Comparison of ENCODE assay signal across 9 cellular contexts in the genomic region with DNA sequence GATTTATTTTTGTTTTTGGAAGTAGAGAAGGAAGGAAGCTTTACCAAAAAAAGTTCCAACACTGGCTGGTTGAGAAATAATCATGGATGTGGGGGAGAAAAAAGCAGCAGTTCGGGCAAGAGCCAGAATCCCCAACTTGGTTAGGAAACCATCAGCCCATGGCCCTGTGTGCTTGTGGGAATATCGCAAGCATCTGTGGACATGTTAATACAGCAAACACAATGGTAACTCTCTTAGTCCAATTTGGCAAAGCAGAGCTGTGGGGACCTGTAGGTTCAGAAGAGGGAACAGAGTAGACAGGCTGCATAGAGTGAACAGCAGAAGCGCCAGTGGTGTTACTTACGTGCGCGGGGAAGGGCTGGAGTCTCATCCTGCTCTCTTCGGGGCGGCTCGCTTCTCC. TPM values are rescaled to one million over a fixed set of nuclear protein-coding genes. Genes with fewer than 3 reads are reported as not detected.
DNase-seq lines count a peak whose midpoint lies in the region; ATAC-seq and TF ChIP-seq lines count a peak whose summit lies in the region.
"Had no signal": no experiment of that assay in that cellular context is flagged by ENCODE, and none has a peak within 500 bp of the region (broad histone marks: within the 10 kb centered on the region; RNA-seq: fewer than 3 reads in every experiment).

No MANE protein-coding gene starts in this region.

- H3K4me1 ChIP-seq in A673 (ENCODE audit: insufficient read depth, low read length, poor library complexity, severe bottlenecking) (peaks cover 18% of the 10 kb centered on the region), IMR-90 (ENCODE audit: control insufficient read depth, insufficient read depth, low read length) (peaks cover 46% of the 10 kb centered on the region), HAP-1 (no peaks in the 10 kb centered on the region)

- H2AFZ ChIP-seq in IMR-90 (replicated peaks; ENCODE audit: low read length, poor library complexity) = no peak overlapping the region

- peak overlapping the region; percentile 83 for H3K23ac ChIP-seq in IMR-90 (ENCODE audit: low read depth, low read length)

- peaks cover 6% of the 10 kb centered on the region; the same call in 1 of the 2 replicates for H4K20me1 ChIP-seq in IMR-90 (ENCODE audit: insufficient read depth, low read length)

- 98% methylated on average over 9 of the region's 9 CpGs; no CpG with 5 or more reads in 1 of the 2 experiments for WGBS in IMR-90 (ENCODE audit: extremely low coverage in 2 of 2, insufficient read length in 1 of 2), 2 experiments

- intact Hi-C loops in A673 (cut with micrococcal nuclease; ENCODE audit: unreplicated experiment) (no loop called here), IMR-90 (cut with micrococcal nuclease) (loop anchor here (5.0 kb wide), 1 partner anchor 50 kb away; a partner anchor contains a TSS)

- no peak for ATAC-seq in IMR-90 (ENCODE audit: low read depth)
- no peak for ATAC-seq in effector memory CD8-positive, alpha-beta T cell (replicated peaks)
- ATAC-seq in natural killer cell treated with Interleukin-12 subunit alpha and Interleukin-12 subunit beta and Interleukin-15 and Interleukin-18, amount 100 ng/mL, for 72 hours = no peak

- no TSS peak for BruUV-seq in A673 (replicated peaks; lab: Mats Ljungman, UMichigan)
- no TSS peak for BruUV-seq in IMR-90 (replicated peaks; lab: Mats Ljungman, UMichigan)

- H3K4ac ChIP-seq in IMR-90 (ENCODE audit: low read depth, low read length) = peak overlapping the region; percentile 88

- DNase-seq in A673 (ENCODE audit: low spot score) = no peak
- DNase-seq in IMR-90 = no peak
- DNase-seq in effector memory CD8-positive, alpha-beta T cell = no peak
- DNase-seq in natural killer cell treated with Interleukin-12 subunit alpha and Interleukin-12 subunit beta and Interleukin-15 and Interleukin-18, amount 100 ng/mL, for 72 hours (ENCODE audit: low spot score) = no peak
- no peak for DNase-seq in NCI-H345 (lab: John Stamatoyannopoulos, UW)
- no peak for DNase-seq in HAP-1 (ENCODE audit: low spot score in 2 of 2)
- DNase-seq in SW 1271 (lab: John Stamatoyannopoulos, UW) = no peak
- DNase-seq in activated CD4-positive, CD25-positive, alpha-beta regulatory T cell treated with anti-CD3 and anti-CD28 coated beads, Interleukin-2, amount 50 U/mL, for 72 hours = no peak

- H3K56ac ChIP-seq in IMR-90 (ENCODE audit: extremely low read depth, insufficient read depth, low read length) = peak overlapping the region; percentile 29; the same call in 1 of the 2 replicates

- H3K79me1 ChIP-seq in IMR-90 (ENCODE audit: low read depth in 1 of 2, low read length in 2 of 2) = peaks cover 31 to 56% of the 10 kb centered on the region in 2 experiments

- H3K4me3 ChIP-seq in A673 (ENCODE audit: low read depth, low read length, poor library complexity, severe bottlenecking) (no peak overlapping the region), IMR-90 (ENCODE audit: insufficient read depth, low read depth, low read length) (no peak overlapping the region), HAP-1 (no peak overlapping the region)

- peak overlapping the region; percentile 95 for H2AK5ac ChIP-seq in IMR-90 (ENCODE audit: low read depth, low read length)

- dilution Hi-C loops in IMR-90 (cut with HindIII; ENCODE audit: low sequenced_read_pairs, unreplicated experiment) = no loop called here

- H3K36me3 ChIP-seq in A673 (ENCODE audit: insufficient read depth, low read length, poor library complexity, severe bottlenecking) = peaks cover 28% of the 10 kb centered on the region
- H3K36me3 ChIP-seq in IMR-90 (ENCODE audit: control insufficient read depth, insufficient read depth, low read length) = peaks cover 15% of the 10 kb centered on the region
- H3K36me3 ChIP-seq in HAP-1 (replicated peaks) = peaks cover 30% of the 10 kb centered on the region

- CTCF ChIA-PET in A673 (lab: Charles Lee) (interaction anchor here (0.6 kb wide), 1 partner anchor 141 kb away, joined by 3 read pairs; no protein-coding TSS in a partner anchor), IMR-90 (lab: Yijun Ruan, JAX) (no interaction called here)

- H3K9ac ChIP-seq in IMR-90 (ENCODE audit: low read depth, low read length) = no peak overlapping the region

- H4K5ac ChIP-seq in IMR-90 (ENCODE audit: low read depth, low read length) = peak overlapping the region; percentile 82

- TF ChIP-seq CTCF in A673 (conservative IDR thresholded peaks at IDR 0.05; ENCODE audit: low read depth, low read length) = no peak
- no peak for TF ChIP-seq CTCF in IMR-90 (conservative IDR thresholded peaks at IDR 0.05; ENCODE audit: low read depth, low read length)

- peak overlapping the region; percentile 92 for H2BK120ac ChIP-seq in IMR-90 (ENCODE audit: low read depth, low read length)

- POLR2A ChIA-PET in A673 (lab: Charles Lee; ENCODE audit: low non-redundant PET) (no interaction called here), IMR-90 (lab: Charles Lee; ENCODE audit: unreplicated experiment) (no interaction called here)

- peak overlapping the region; percentile 70 for H3K27ac ChIP-seq in A673 (ENCODE audit: low read depth, low read length, poor library complexity, severe bottlenecking)
- peak overlapping the region; percentile 79 for H3K27ac ChIP-seq in IMR-90 (ENCODE audit: insufficient read depth, low read length)

- peaks cover 26% of the 10 kb centered on the region for H3K9me1 ChIP-seq in IMR-90 (ENCODE audit: insufficient read depth, low read length)

- H2BK15ac ChIP-seq in IMR-90 (ENCODE audit: low read depth, low read length) = peak overlapping the region; percentile 97

- peak overlapping the region; percentile 73 for H2BK20ac ChIP-seq in IMR-90 (ENCODE audit: low read depth, low read length)

- peak overlapping the region; percentile 89 for H2AK9ac ChIP-seq in IMR-90 (replicated peaks; ENCODE audit: low read depth, low read length, poor library complexity)

- H3K9me3 ChIP-seq in A673 (ENCODE audit: low read depth, low read length, poor library complexity, severe bottlenecking) = no peaks in the 10 kb centered on the region
- no peaks in the 10 kb centered on the region for H3K9me3 ChIP-seq in IMR-90 (ENCODE audit: control insufficient read depth, insufficient read depth, low read length)
- no peaks in the 10 kb centered on the region for H3K9me3 ChIP-seq in HAP-1

- no peak for TF ChIP-seq RAD21 in IMR-90 (IDR thresholded peaks at IDR 0.05; ENCODE audit: low read length)

- peak overlapping the region; percentile 69 for H3K18ac ChIP-seq in IMR-90 (ENCODE audit: low read depth, low read length)

- TF ChIP-seq POLR2A in IMR-90 (IDR thresholded peaks at IDR 0.05; ENCODE audit: low read depth, low read length) = no peak

- peaks cover 68% of the 10 kb centered on the region for H3K36me3 Mint-ChIP-seq in effector memory CD8-positive, alpha-beta T cell (ENCODE audit: insufficient read depth)
- peaks cover 36% of the 10 kb centered on the region for H3K36me3 Mint-ChIP-seq in natural killer cell treated with Interleukin-12 subunit alpha and Interleukin-12 subunit beta and Interleukin-15 and Interleukin-18, amount 100 ng/mL, for 72 hours

- peak overlapping the region; percentile 80 to 83 for H4K8ac ChIP-seq in IMR-90 (ENCODE audit: low read depth in 2 of 2, low read length in 2 of 2)

- H3K9me3 Mint-ChIP-seq in effector memory CD8-positive, alpha-beta T cell = no peaks in the 10 kb centered on the region
- no peaks in the 10 kb centered on the region for H3K9me3 Mint-ChIP-seq in natural killer cell treated with Interleukin-12 subunit alpha and Interleukin-12 subunit beta and Interleukin-15 and Interleukin-18, amount 100 ng/mL, for 72 hours
- H3K9me3 Mint-ChIP-seq: type B pancreatic cell had no signal

- H3K14ac ChIP-seq in IMR-90 (replicated peaks; ENCODE audit: low read depth, low read length) = peak overlapping the region; percentile 56

- peak overlapping the region; percentile 86 for H4K91ac ChIP-seq in IMR-90 (ENCODE audit: insufficient read depth, low read depth, low read length)

- peak overlapping the region; percentile 59; the same call in 1 of the 2 replicates for H3K4me2 ChIP-seq in IMR-90 (ENCODE audit: low read depth, low read length)

- H3K27me3 ChIP-seq in A673 (replicated peaks; ENCODE audit: insufficient read depth, low read depth, low read length, poor library complexity) (no peaks in the 10 kb centered on the region), IMR-90 (ENCODE audit: control insufficient read depth, insufficient read depth, low read length) (no peaks in the 10 kb centered on the region), HAP-1 (ENCODE audit: low read depth) (no peaks in the 10 kb centered on the region)

- H2BK5ac ChIP-seq in IMR-90 (ENCODE audit: low read depth, low read length, poor library complexity, severe bottlenecking) = peak overlapping the region; percentile 99

- H3K4me3 Mint-ChIP-seq in effector memory CD8-positive, alpha-beta T cell = no peak overlapping the region
- H3K4me3 Mint-ChIP-seq in natural killer cell treated with Interleukin-12 subunit alpha and Interleukin-12 subunit beta and Interleukin-15 and Interleukin-18, amount 100 ng/mL, for 72 hours = no peak overlapping the region
- H3K4me3 Mint-ChIP-seq: type B pancreatic cell had no signal

- no peaks in the 10 kb centered on the region for H3K27me3 Mint-ChIP-seq in effector memory CD8-positive, alpha-beta T cell
- no peaks in the 10 kb centered on the region for H3K27me3 Mint-ChIP-seq in natural killer cell treated with Interleukin-12 subunit alpha and Interleukin-12 subunit beta and Interleukin-15 and Interleukin-18, amount 100 ng/mL, for 72 hours
- H3K27me3 Mint-ChIP-seq: type B pancreatic cell had no signal

- in situ Hi-C loops in IMR-90 (cut with MboI; ENCODE audit: low sequenced_read_pairs) = no loop called here
- in situ Hi-C loops in HAP-1 (cut with MboI; ENCODE audit: low sequenced_read_pairs) = no loop called here

- peaks cover 14 to 21% of the 10 kb centered on the region in 2 donors for H3K4me1 Mint-ChIP-seq in effector memory CD8-positive, alpha-beta T cell (ENCODE audit: low read depth in 2 of 2)
- H3K4me1 Mint-ChIP-seq in natural killer cell treated with Interleukin-12 subunit alpha and Interleukin-12 subunit beta and Interleukin-15 and Interleukin-18, amount 100 ng/mL, for 72 hours (ENCODE audit: low read depth in 2 of 2) = peaks cover 28 to 32% of the 10 kb centered on the region in 2 donors

- H3K27ac Mint-ChIP-seq in effector memory CD8-positive, alpha-beta T cell = peak overlapping the region; percentile 87 to 89
- peak overlapping the region; percentile 67 to 82 for H3K27ac Mint-ChIP-seq in natural killer cell treated with Interleukin-12 subunit alpha and Interleukin-12 subunit beta and Interleukin-15 and Interleukin-18, amount 100 ng/mL, for 72 hours
- H3K27ac Mint-ChIP-seq: type B pancreatic cell had no signal

RNA-seq across cellular contexts. Expression of a gene that starts 46.8 kb away (rescaled TPM):
- total RNA-seq in A673 (2021) (33.4 and 40.4 TPM in 2 replicates), IMR-90 (2012; rRNA removed) (6.1 and 11.4 TPM in 2 replicates)
- 10.9 and 13.4 TPM in 2 replicates for polyA plus RNA-seq in IMR-90 (2012; rRNA removed)
- 9.3 and 11.2 TPM in 2 replicates for polyA plus RNA-seq in IMR-90 (2012; cell fraction: cytosol; rRNA removed)
- 40.1 and 40.5 TPM in 2 replicates for polyA plus RNA-seq in IMR-90 (2012; cell fraction: nucleus; rRNA removed; ENCODE audit: low replicate concordance)
- 10 to 100 TPM; 20.5 to 31.1 TPM for total RNA-seq in natural killer cell treated with Interleukin-12 subunit alpha and Interleukin-12 subunit beta and Interleukin-15 and Interleukin-18, amount 100 ng/mL, for 72 hours

RNA-seq across cellular contexts. Expression of a gene that starts 49.3 kb away (rescaled TPM):
- total RNA-seq in A673 (2021) (47.3 and 48.1 TPM in 2 replicates), IMR-90 (2012; rRNA removed) (60.5 and 71.9 TPM in 2 replicates)
- polyA plus RNA-seq in IMR-90 (2012; rRNA removed) = 43.0 and 48.0 TPM in 2 replicates
- 20.8 and 21.1 TPM in 2 replicates for polyA plus RNA-seq in IMR-90 (2012; cell fraction: cytosol; rRNA removed)
- polyA plus RNA-seq in IMR-90 (2012; cell fraction: nucleus; rRNA removed; ENCODE audit: low replicate concordance) = 42.7 and 138 TPM in 2 replicates
- total RNA-seq in natural killer cell treated with Interleukin-12 subunit alpha and Interleukin-12 subunit beta and Interleukin-15 and Interleukin-18, amount 100 ng/mL, for 72 hours = 10 to 100 TPM; 87.5 to 94.2 TPM

RNA-seq across cellular contexts. Expression of a gene that starts 52.3 kb away (rescaled TPM):
- 19.8 and 22.6 TPM in 2 replicates for total RNA-seq in A673 (2021)
- total RNA-seq in IMR-90 (2012; rRNA removed) = 364 and 449 TPM in 2 replicates
- polyA plus RNA-seq in IMR-90 (2012; rRNA removed) = 299 and 308 TPM in 2 replicates
- 51.0 and 243 TPM in 2 replicates for polyA plus RNA-seq in IMR-90 (2012; cell fraction: cytosol; rRNA removed)
- polyA plus RNA-seq in IMR-90 (2012; cell fraction: nucleus; rRNA removed; ENCODE audit: low replicate concordance) = 516 and 695 TPM in 2 replicates
- 10 to 100 TPM; 65.0 to 81.8 TPM for total RNA-seq in natural killer cell treated with Interleukin-12 subunit alpha and Interleukin-12 subunit beta and Interleukin-15 and Interleukin-18, amount 100 ng/mL, for 72 hours
